Comparison of ENCODE assay signal across 11 cellular contexts in genomic region chrX:129979207-129979920, GRCh38. TPM values are rescaled to one million over a fixed set of nuclear protein-coding genes. Genes with fewer than 3 reads are reported as not detected.
DNase-seq lines count a peak whose midpoint lies in the region; ATAC-seq, FAIRE-seq and TF ChIP-seq lines count a peak whose summit lies in the region.
"Had no signal": no experiment of that assay in that cellular context is flagged by ENCODE, and none has a peak within 500 bp of the region (broad histone marks: within the 10 kb centered on the region; RNA-seq: fewer than 3 reads in every experiment).

No MANE protein-coding gene starts in this region.

- no peak for FAIRE-seq in H1 (lab: Jason Lieb, UNC)

- no peak overlapping the region for H3K23ac ChIP-seq in H1 (ENCODE audit: insufficient read length)

- peaks cover 3% of the 10 kb centered on the region; the same call in 1 of the 2 replicates for H3K23me2 ChIP-seq in H1 (ENCODE audit: low read depth, low read length)

- H3K9me2 ChIP-seq in Loucy (replicated peaks; ENCODE audit: low read depth, low read length), result no peaks in the 10 kb centered on the region

- H3K27ac Mint-ChIP-seq in CD8-positive, alpha-beta memory T cell, result peak overlapping the region in 6 of 8 donors; percentile 42 to 80 (median 72)

- H3K79me1 ChIP-seq in H1 (ENCODE audit: low read depth, low read length), result no peaks in the 10 kb centered on the region

- no peak overlapping the region for H4K5ac ChIP-seq in H1 (ENCODE audit: insufficient read length, low read depth, low read length)

- H3K4me3 Mint-ChIP-seq in CD8-positive, alpha-beta memory T cell, result peak overlapping the region; percentile 59 to 92 (median 81)

- no peak overlapping the region for H3K27ac ChIP-seq in CD8-positive, alpha-beta memory T cell (ENCODE audit: low read depth, low read length)
- H3K27ac ChIP-seq in H1 (ENCODE audit: low read depth, low read length), result no peak overlapping the region
- peak overlapping the region; percentile 57 for H3K27ac ChIP-seq in parathyroid adenoma

- peaks cover 6 to 19% (median 8%) of the 10 kb centered on the region in 3 donors for H3K4me1 Mint-ChIP-seq in CD8-positive, alpha-beta memory T cell

- H3K27me3 ChIP-seq in CD8-positive, alpha-beta memory T cell (ENCODE audit: insufficient read depth, low read length, poor library complexity, severe bottlenecking), result no peaks in the 10 kb centered on the region
- no peaks in the 10 kb centered on the region for H3K27me3 ChIP-seq in Loucy (ENCODE audit: insufficient read depth, low read length, poor library complexity, severe bottlenecking)
- H3K27me3 ChIP-seq in H1 (replicated peaks in 1 of 4; ENCODE audit: control insufficient read depth in 3 of 4, extremely low read depth in 1 of 4, insufficient read depth in 3 of 4, low read length in 3 of 4), result peaks cover 4 to 35% (median 30%) of the 10 kb centered on the region in 4 experiments
- no peaks in the 10 kb centered on the region for H3K27me3 ChIP-seq in parathyroid adenoma (ENCODE audit: control insufficient read depth, insufficient read depth, low read length)
- H3K27me3 ChIP-seq: suprapubic skin had no signal

- no peak overlapping the region for H2BK20ac ChIP-seq in H1 (ENCODE audit: low read length)

- H3K27me3 Mint-ChIP-seq in CD8-positive, alpha-beta memory T cell, result peaks cover 0 to 2% of the 10 kb centered on the region in 2 donors

- TF ChIP-seq POLR2A in H1 (IDR thresholded peaks at IDR 0.05; ENCODE audit: control extremely low read depth in 1 of 2, low read depth in 2 of 2, low read length in 2 of 2), result no peak

- POLR2A ChIA-PET in CD8-positive, alpha-beta memory T cell (lab: Charles Lee), result no interaction called here
- POLR2A ChIA-PET in H1 (lab: Charles Lee; ENCODE audit: partially characterized antibody), result interaction anchor here (2.3 kb wide), 1 partner anchor 18 kb away, joined by 9 read pairs; no protein-coding TSS in a partner anchor

- peaks cover 0 to 2% (median 0%) of the 10 kb centered on the region in 3 donors for H3K36me3 Mint-ChIP-seq in CD8-positive, alpha-beta memory T cell

- H3K4me2 ChIP-seq in Loucy (ENCODE audit: low read depth, low read length, poor library complexity, severe bottlenecking) (peak overlapping the region; percentile 87), H1 (ENCODE audit: insufficient read depth in 1 of 2, low read depth in 2 of 2, low read length in 2 of 2) (peak overlapping the region in 1 of 2 experiments; percentile 53; a peak in 3 of 4 replicates), parathyroid adenoma (ENCODE audit: low read length) (no peak overlapping the region)

- TF ChIP-seq CTCF in Loucy (conservative IDR thresholded peaks at IDR 0.05; ENCODE audit: low read length) (no peak), H1 (IDR thresholded peaks at IDR 0.05; ENCODE audit: control extremely low read depth in 1 of 3, insufficient read depth in 1 of 3, low read depth in 1 of 3, low read length in 3 of 3) (no peak), parathyroid adenoma (IDR thresholded peaks at IDR 0.05) (no peak)

- peaks cover 3% of the 10 kb centered on the region; the same call in 1 of the 2 replicates for H3F3A ChIP-seq in Loucy (ENCODE audit: low read depth)

- H4K91ac ChIP-seq in H1 (replicated peaks; ENCODE audit: insufficient read length, low read length), result no peak overlapping the region

- H3K18ac ChIP-seq in H1 (ENCODE audit: extremely low read depth, low read length), result no peak overlapping the region; the same call in 1 of the 2 replicates

- TF ChIP-seq EP300 in H1 (IDR thresholded peaks at IDR 0.05; ENCODE audit: borderline replicate concordance in 1 of 2, low read depth in 2 of 2, low read length in 2 of 2), result no peak

- no peak for TF ChIP-seq RAD21 in H1 (IDR thresholded peaks at IDR 0.05 in 1 of 2, conservative IDR thresholded peaks at IDR 0.05 in 1 of 2; ENCODE audit: low read depth in 2 of 2, low read length in 2 of 2)

- H2BK5ac ChIP-seq in H1 (ENCODE audit: low read depth, low read length), result no peak overlapping the region

- H3K14ac ChIP-seq in H1 (ENCODE audit: insufficient read length), result no peak overlapping the region

- H2AFZ ChIP-seq in Loucy (ENCODE audit: low read length), result no peak overlapping the region
- H2AFZ ChIP-seq in H1 (ENCODE audit: low read length), result no peak overlapping the region
- peak overlapping the region; percentile 79 for H2AFZ ChIP-seq in parathyroid adenoma

- H3K4me1 ChIP-seq in CD8-positive, alpha-beta memory T cell (ENCODE audit: insufficient read depth, low read length), result no peaks in the 10 kb centered on the region
- H3K4me1 ChIP-seq in Loucy (ENCODE audit: insufficient read depth, low read length, poor library complexity, severe bottlenecking), result peaks cover 30% of the 10 kb centered on the region
- peaks cover 0 to 5% (median 1%) of the 10 kb centered on the region in 4 experiments; a peak in 1 of 7 replicates for H3K4me1 ChIP-seq in H1 (replicated peaks in 1 of 4; ENCODE audit: control insufficient read depth in 3 of 4, insufficient read depth in 4 of 4, low read length in 3 of 4)
- no peaks in the 10 kb centered on the region for H3K4me1 ChIP-seq in parathyroid adenoma

- CTCF ChIA-PET in CD8-positive, alpha-beta memory T cell (lab: Charles Lee), result interaction anchor here (1.3 kb wide), 1 partner anchor 22 kb away, joined by 3 read pairs; no protein-coding TSS in a partner anchor
- CTCF ChIA-PET in H1 (lab: Charles Lee; ENCODE audit: partially characterized antibody), result interaction anchor here (0.9 to 1.5 kb wide), 4 partner anchors 18 to 53 kb away, joined by 3 to 4 read pairs (median 4); no protein-coding TSS in a partner anchor

- H3K4ac ChIP-seq in H1 (replicated peaks; ENCODE audit: insufficient read length, low read depth, low read length), result no peak overlapping the region

- no peak overlapping the region for H2AK5ac ChIP-seq in H1 (ENCODE audit: low read depth, low read length)

- no peak overlapping the region for H2BK120ac ChIP-seq in H1 (replicated peaks; ENCODE audit: low read depth, low read length)

- peak overlapping the region; percentile 73 for H3K9ac ChIP-seq in Loucy (ENCODE audit: low read depth, low read length, poor library complexity, severe bottlenecking)
- H3K9ac ChIP-seq in H1 (replicated peaks in 1 of 4; ENCODE audit: extremely low read depth in 1 of 4, low read depth in 3 of 4, low read length in 3 of 4), result no peak overlapping the region
- no peak overlapping the region for H3K9ac ChIP-seq in parathyroid adenoma

- ATAC-seq in HG03520 (IDR thresholded peaks at IDR 0.05; ENCODE audit: unreplicated experiment), result no peak
- no peak for ATAC-seq in HG02884 (IDR thresholded peaks at IDR 0.05; ENCODE audit: unreplicated experiment)

- 12% methylated on average over 9 of the region's 35 CpGs; no CpG with 5 or more reads in 1 of the 2 experiments for WGBS in H1 (ENCODE audit: extremely low coverage in 1 of 2, insufficient coverage in 1 of 2, insufficient read length in 1 of 2, insufficient replicate concordance in 2 of 2, low coverage in 1 of 2, low lambda C conversion rate in 2 of 2, missing lambda C conversion rate in 1 of 2), 2 experiments

- no peaks in the 10 kb centered on the region for H3K9me3 Mint-ChIP-seq in CD8-positive, alpha-beta memory T cell

- H3K4me3 ChIP-seq in CD8-positive, alpha-beta memory T cell (ENCODE audit: low read length), result no peak overlapping the region
- H3K4me3 ChIP-seq in Loucy (ENCODE audit: low read length, poor library complexity, severe bottlenecking), result no peak overlapping the region
- H3K4me3 ChIP-seq in H1 (ENCODE audit: extremely low read depth in 1 of 4, insufficient read depth in 2 of 4, low read depth in 3 of 4, low read length in 4 of 4), result no peak overlapping the region; a peak in 1 of 8 replicates
- no peak overlapping the region for H3K4me3 ChIP-seq in parathyroid adenoma (ENCODE audit: low read depth, low read length)
- H3K4me3 ChIP-seq: suprapubic skin had no signal

- no peak overlapping the region for H2BK15ac ChIP-seq in H1 (ENCODE audit: low read length)

- no peak overlapping the region for H4K8ac ChIP-seq in H1 (ENCODE audit: extremely low read depth, insufficient read depth, low read length)

- H4K20me1 ChIP-seq in Loucy (ENCODE audit: insufficient read depth, low read length, poor library complexity, severe bottlenecking) (peaks cover 1% of the 10 kb centered on the region), H1 (replicated peaks in 1 of 2; ENCODE audit: control insufficient read depth in 1 of 2, insufficient read depth in 2 of 2, low read length in 2 of 2) (no peaks in the 10 kb centered on the region)

- no peaks in the 10 kb centered on the region for H3K9me3 ChIP-seq in CD8-positive, alpha-beta memory T cell (ENCODE audit: low read length)
- no peaks in the 10 kb centered on the region for H3K9me3 ChIP-seq in Loucy (ENCODE audit: insufficient read depth, low read depth, low read length)
- no peaks in the 10 kb centered on the region for H3K9me3 ChIP-seq in H1 (ENCODE audit: insufficient read depth in 2 of 2, low read depth in 1 of 2, low read length in 1 of 2)
- no peaks in the 10 kb centered on the region for H3K9me3 ChIP-seq in parathyroid adenoma (ENCODE audit: control insufficient read depth, low read length)
- H3K9me3 ChIP-seq: suprapubic skin had no signal

- H2BK12ac ChIP-seq in H1 (ENCODE audit: low read depth, low read length), result no peak overlapping the region

- no peaks in the 10 kb centered on the region for H3K36me3 ChIP-seq in CD8-positive, alpha-beta memory T cell (ENCODE audit: insufficient read depth, low read length)
- H3K36me3 ChIP-seq in Loucy (ENCODE audit: insufficient read depth, low read length), result no peaks in the 10 kb centered on the region
- no peaks in the 10 kb centered on the region for H3K36me3 ChIP-seq in H1 (ENCODE audit: control insufficient read depth in 2 of 4, insufficient read depth in 4 of 4, low read length in 3 of 4)
- H3K36me3 ChIP-seq in parathyroid adenoma (ENCODE audit: control insufficient read depth, insufficient read depth, low read length), result no peaks in the 10 kb centered on the region
- H3K36me3 ChIP-seq: suprapubic skin had no signal

- H3K79me2 ChIP-seq in Loucy (ENCODE audit: insufficient read depth, low read length), result peaks cover 2% of the 10 kb centered on the region
- no peaks in the 10 kb centered on the region for H3K79me2 ChIP-seq in H1 (ENCODE audit: control insufficient read depth in 1 of 2, insufficient read depth in 2 of 2, low read length in 2 of 2)
- H3K79me2 ChIP-seq in parathyroid adenoma, result no peaks in the 10 kb centered on the region

- DNase-seq in CD8-positive, alpha-beta memory T cell, result no peak
- DNase-seq in H1 (ENCODE audit: low read depth in 1 of 2, low spot score in 2 of 2) (peak in 1 of 2 experiments; percentile 49), OCI-M2 (lab: John Stamatoyannopoulos, UW; ENCODE audit: unreplicated experiment) (no peak), NCI-H1694 (lab: John Stamatoyannopoulos, UW) (no peak)
- DNase-seq: central memory CD4-positive, alpha-beta T cell; NCI-H524 had no signal

- no peak overlapping the region for H3K56ac ChIP-seq in H1 (replicated peaks; ENCODE audit: insufficient read length, low read depth, low read length)

RNA-seq across cellular contexts. Expression of gene BCORL1, which starts 3.1 kb away (rescaled TPM):
- 10 to 100 TPM; 10.7 to 12.1 TPM for total RNA-seq in CD8-positive, alpha-beta memory T cell
- 2.7 TPM for polyA plus RNA-seq in CD8-positive, alpha-beta memory T cell
- 6.2 and 9.0 TPM in 2 replicates for total RNA-seq in H1 (2021; fragmentation: NEBNext Ultra II Directional; extraction: Animal tissue kit (Norgen Biotek cat#: 25700))
- 1.4 and 1.9 TPM in 2 replicates for polyA plus RNA-seq in H1 (2011; rRNA removed)
- 0.72 TPM for polyA plus RNA-seq in H1 (2011; cell fraction: cytosol; rRNA removed)
- 2.2 TPM for polyA plus RNA-seq in H1 (2011; cell fraction: nucleus; rRNA removed)
- polyA plus RNA-seq in H1 (2012, experiment 1 of 2), result 4.8 to 6.0 TPM (median 5.2 TPM) in 4 replicates
- polyA plus RNA-seq in H1 (2012, experiment 2 of 2), result 4.5 TPM
- 1.8 TPM for polyA plus RNA-seq in H1 (2013, experiment 1 of 2)
- polyA plus RNA-seq in H1 (2013, experiment 2 of 2), result 1.8 TPM
- 1.7 and 1.9 TPM in 2 replicates for polyA minus RNA-seq in H1 (2011; rRNA and poly(A)+ RNA removed)
- polyA minus RNA-seq in H1 (2011; cell fraction: cytosol; rRNA and poly(A)+ RNA removed), result 3.3 TPM
- polyA minus RNA-seq in H1 (2011; cell fraction: nucleus; rRNA and poly(A)+ RNA removed), result 2.1 TPM
